Comparison of ENCODE assay signal across 10 cellular contexts in the genomic region with DNA sequence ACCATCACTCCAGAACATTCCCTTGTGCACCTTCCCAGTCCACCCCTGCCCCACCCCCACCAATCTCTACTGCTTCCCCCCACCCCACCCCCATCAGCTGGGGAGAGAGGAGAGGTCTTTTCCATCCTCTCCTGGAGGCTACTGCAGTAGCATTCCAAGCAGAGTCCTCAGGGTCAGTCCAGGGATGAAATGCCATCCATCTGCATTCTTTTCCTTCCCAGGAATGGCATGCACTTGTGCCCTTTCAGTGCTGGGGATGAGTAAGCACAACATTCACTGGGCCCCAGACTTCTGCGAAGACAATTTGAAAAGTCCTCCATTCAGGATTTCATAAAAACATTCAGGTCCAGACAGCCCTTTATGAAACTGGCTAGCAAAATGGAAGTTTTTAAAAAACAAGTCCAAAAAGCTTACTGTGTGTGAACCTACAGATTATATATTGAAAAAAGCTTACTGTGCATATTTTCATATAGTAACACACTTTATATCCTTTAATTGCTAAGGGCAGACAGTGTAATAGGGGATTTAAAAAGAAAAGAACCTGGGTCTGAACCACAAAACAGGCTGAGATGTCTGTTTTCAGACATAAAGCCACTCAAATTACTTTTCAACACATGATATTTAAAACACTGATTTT. TPM values are rescaled to one million over a fixed set of nuclear protein-coding genes. Genes with fewer than 3 reads are reported as not detected.
A peak's percentile ranks its signal among the peaks of the same experiment; 100 is the strongest.
DNase-seq lines count a peak whose midpoint lies in the region; TF ChIP-seq lines count a peak whose summit lies in the region.
"Had no signal": no experiment of that assay in that cellular context is flagged by ENCODE, and none has a peak within 500 bp of the region (broad histone marks: within the 10 kb centered on the region; RNA-seq: fewer than 3 reads in every experiment).

No MANE protein-coding gene starts in this region.

- H4K8ac ChIP-seq in H9 (replicated peaks; ENCODE audit: insufficient read length, low read depth, low read length): no peak overlapping the region

- H3K4me1 ChIP-seq in H9 (ENCODE audit: insufficient read depth, low read length) (peaks cover 4% of the 10 kb centered on the region; the same call in 1 of the 2 replicates), right atrium auricular region (peaks cover 0 to 21% of the 10 kb centered on the region in 2 donors), sigmoid colon (peaks cover 0 to 54% (median 41%) of the 10 kb centered on the region in 4 donors)
- H3K4me1 ChIP-seq: spleen had no signal

- H3K23me2 ChIP-seq in H9 (ENCODE audit: insufficient read length, low read depth, low read length, poor library complexity, severe bottlenecking): no peaks in the 10 kb centered on the region

- peaks cover 10 to 15% (median 14%) of the 10 kb centered on the region in 3 experiments for H3K36me3 Mint-ChIP-seq in H9 (ENCODE audit: insufficient read depth in 1 of 3, low read depth in 3 of 3)

- H3K27ac ChIP-seq in H9 (ENCODE audit: insufficient read length, low read depth, low read length) (no peak overlapping the region), right atrium auricular region (peak overlapping the region; percentile 64 to 81), sigmoid colon (peak overlapping the region; percentile 78 to 95 (median 89))
- H3K27ac ChIP-seq: spleen had no signal

- no peak overlapping the region for H4K5ac ChIP-seq in H9 (ENCODE audit: insufficient read length, low read depth, low read length)

- peaks cover 6 to 13% of the 10 kb centered on the region in 2 experiments; a peak in 3 of 4 replicates for H3K4me1 Mint-ChIP-seq in H9

- H2BK120ac ChIP-seq in H9 (ENCODE audit: low read depth, low read length, poor library complexity, severe bottlenecking): peak overlapping the region; percentile 57

- no peaks in the 10 kb centered on the region for H3K27me3 ChIP-seq in H9 (ENCODE audit: insufficient read depth, low read length)
- no peaks in the 10 kb centered on the region for H3K27me3 ChIP-seq in right atrium auricular region
- H3K27me3 ChIP-seq in sigmoid colon: no peaks in the 10 kb centered on the region
- H3K27me3 ChIP-seq: spleen had no signal

- no peak overlapping the region for H3T11ph ChIP-seq in H9 (ENCODE audit: low read length)

- no peak for TF ChIP-seq CTCF in H9 (conservative IDR thresholded peaks at IDR 0.05)
- no peak for TF ChIP-seq CTCF in right atrium auricular region (IDR thresholded peaks at IDR 0.05)
- no peak for TF ChIP-seq CTCF in sigmoid colon (IDR thresholded peaks at IDR 0.05)

- H4K20me1 ChIP-seq in H9 (ENCODE audit: control insufficient read depth, insufficient read depth, insufficient read length): no peaks in the 10 kb centered on the region

- H2AFZ ChIP-seq in H9 (ENCODE audit: low read length): no peak overlapping the region

- peak in 3 of 4 donors; percentile 20 to 63 (median 49) for TF ChIP-seq EP300 in sigmoid colon (IDR thresholded peaks at IDR 0.05)

- no peak overlapping the region for H2BK12ac ChIP-seq in H9 (ENCODE audit: insufficient read length, low read depth, low read length)

- no peak overlapping the region for H2AK5ac ChIP-seq in H9 (ENCODE audit: insufficient read length, low read length)

- H3K18ac ChIP-seq in H9 (ENCODE audit: insufficient read length, low read depth, low read length): peak overlapping the region; percentile 54

- H4K91ac ChIP-seq in H9 (ENCODE audit: insufficient read length, low read depth, low read length): no peak overlapping the region

- H3K14ac ChIP-seq in H9 (ENCODE audit: insufficient read depth, low read length): no peak overlapping the region

- no peak overlapping the region for H3K9ac ChIP-seq in H9 (ENCODE audit: extremely low read depth, insufficient read length, low read length)

- no peak overlapping the region for H3K4me3 ChIP-seq in right atrium auricular region
- no peak overlapping the region for H3K4me3 ChIP-seq in sigmoid colon
- H3K4me3 ChIP-seq: spleen had no signal

- no peaks in the 10 kb centered on the region for H3K79me1 ChIP-seq in H9 (ENCODE audit: insufficient read depth, low read depth, low read length, poor library complexity, severe bottlenecking)

- no peaks in the 10 kb centered on the region for H3K27me3 Mint-ChIP-seq in H9 (ENCODE audit: low read depth)

- H3K9me3 ChIP-seq in H9 (ENCODE audit: control insufficient read depth, low read depth, low read length) (no peaks in the 10 kb centered on the region), right atrium auricular region (no peaks in the 10 kb centered on the region), sigmoid colon (no peaks in the 10 kb centered on the region)
- H3K9me3 ChIP-seq: spleen had no signal

- no peak overlapping the region for H2BK20ac ChIP-seq in H9 (ENCODE audit: low read depth, low read length, poor library complexity, severe bottlenecking)

- no CpG with 5 or more reads among the region's 1 CpG for WGBS in H9 (ENCODE audit: extremely low coverage, insufficient read length, low lambda C conversion rate)
- WGBS in sigmoid colon, 2 donors: 92 to 99% methylated on average over 1 of the region's 1 CpG

- no peaks in the 10 kb centered on the region; a peak in 1 of 5 replicates for H3K9me3 Mint-ChIP-seq in H9

- H2BK5ac ChIP-seq in H9 (ENCODE audit: insufficient read length, low read length): no peak overlapping the region

- no peak overlapping the region for H3K56ac ChIP-seq in H9 (ENCODE audit: insufficient read length, low read depth, low read length)

- no peak overlapping the region for H3K23ac ChIP-seq in H9 (ENCODE audit: insufficient read length, low read depth, low read length)

- intact Hi-C loops in sigmoid colon (cut with DNase I): loop anchor here (2.0 kb wide), 1 partner anchor 49 kb away; a partner anchor contains a TSS

- no peak overlapping the region for H3K4me2 ChIP-seq in H9 (ENCODE audit: insufficient read depth, insufficient read length, low read length)

- no peak overlapping the region for H3K4me3 Mint-ChIP-seq in H9

- TF ChIP-seq POLR2A in sigmoid colon (IDR thresholded peaks at IDR 0.05) (no peak), erythroblast (IDR thresholded peaks at IDR 0.05; ENCODE audit: low read length) (no peak)

- H3K36me3 ChIP-seq in right atrium auricular region (peaks cover 5% of the 10 kb centered on the region), sigmoid colon (peaks cover 0 to 5% (median 0%) of the 10 kb centered on the region in 4 donors)

- peak overlapping the region in 2 of 3 experiments; percentile 65 to 72; a peak in 1 of 7 replicates for H3K27ac Mint-ChIP-seq in H9

- no peak overlapping the region for H3K4ac ChIP-seq in H9 (ENCODE audit: low read depth, low read length)

- DNase-seq in H9: peak; percentile 68
- peak; percentile 96 for DNase-seq in amniotic epithelial cell (ENCODE audit: low read depth)
- DNase-seq in right atrium auricular region (ENCODE audit: low spot score): no peak
- no peak for DNase-seq in sigmoid colon
- no peak for DNase-seq in erythroblast (lab: John Stamatoyannopoulos, UW)
- no peak for DNase-seq in activated effector memory CD4-positive, alpha-beta T cell treated with anti-CD3 and anti-CD28 coated beads, Interleukin-2, amount 50 U/mL, for 16 hours
- DNase-seq in Ammon's horn (ENCODE audit: low spot score): no peak
- no peak for DNase-seq in NCI-H82 treated with DMSO at 0.1 percent for 48 hours (lab: John Stamatoyannopoulos, UW; ENCODE audit: unreplicated experiment)
- DNase-seq: KBM-7, spleen had no signal

- H3K79me2 ChIP-seq in H9 (ENCODE audit: insufficient read depth, low read length): no peaks in the 10 kb centered on the region

- H2BK15ac ChIP-seq in H9 (ENCODE audit: low read depth, low read length): no peak overlapping the region

RNA-seq across cellular contexts. Expression of a gene that starts 50.0 kb away (rescaled TPM):
- total RNA-seq in H9 (2021) (98.0 and 98.7 TPM in 2 replicates), right atrium auricular region (10 to 100 TPM; 60.6 to 63.7 TPM), sigmoid colon (100 to 1,000 TPM; 170 to 247 (median 192) TPM)
- 100 to 1,000 TPM in 1 of 3 donors, 10 to 100 TPM in 2; 63.6 to 127 (median 94.3) TPM for polyA plus RNA-seq in sigmoid colon

Comparison
In these comparisons a context has a peak if more than half of its experiments do, and no peak if none do; other contexts are left out.
1. DNase-seq: peak in H9 (single experiment) and amniotic epithelial cell (single experiment); none in right atrium auricular region (single experiment), sigmoid colon (single experiment), erythroblast (0 of 2), activated effector memory CD4-positive, alpha-beta T cell treated with anti-CD3 and anti-CD28 coated beads, Interleukin-2, amount 50 U/mL, for 16 hours (single experiment), Ammon's horn (single experiment) and NCI-H82 treated with DMSO at 0.1 percent for 48 hours (single experiment).